24 cellular contexts compared by ENCODE assay signal in genomic region chr12:52798003-52798670, GRCh38. TPM values are rescaled to one million over a fixed set of nuclear protein-coding genes. Genes with fewer than 3 reads are reported as not detected.
DNase-seq lines count a peak whose midpoint lies in the region; ATAC-seq, FAIRE-seq and TF ChIP-seq lines count a peak whose summit lies in the region.
"Had no signal": no experiment of that assay in that cellular context is flagged by ENCODE, and none has a peak within 500 bp of the region (broad histone marks: within the 10 kb centered on the region; RNA-seq: fewer than 3 reads in every experiment).

No MANE protein-coding gene starts in this region.

- no peaks in the 10 kb centered on the region for H3K9me3 Mint-ChIP-seq in naive thymus-derived CD4-positive, alpha-beta T cell

- no peak for ATAC-seq in HG02938 (IDR thresholded peaks at IDR 0.05; ENCODE audit: unreplicated experiment)
- ATAC-seq in naive thymus-derived CD4-positive, alpha-beta T cell: no peak

- DNase-seq in ELR (ENCODE audit: low read depth) (peak; percentile 93), MG63 (peak; percentile 15), bronchial epithelial cell (ENCODE audit: low read depth) (peak; percentile 61), osteoblast (ENCODE audit: insufficient read length, low spot score, missing footprints) (peak; percentile 87), DMS79 (lab: John Stamatoyannopoulos, UW) (no peak), CD1c-positive myeloid dendritic cell (ENCODE audit: extremely low spot score) (no peak)
- no peak for DNase-seq in naive thymus-derived CD4-positive, alpha-beta T cell
- DNase-seq: activated CD4-positive, alpha-beta T cell treated with anti-CD3 and anti-CD28 coated beads for 4 hours; activated naive CD4-positive, alpha-beta T cell treated with Interleukin-2 at 50 U/mL for 16 hours; DMS 273 treated with DMSO at 0.1 percent for 48 hours; left lung; MM.1S; NCI-H2029 treated with DMSO at 0.1 percent for 48 hours; NCI-H510A treated with DMSO at 0.1 percent for 48 hours; occipital lobe; SJCRH30; T1000 had no signal

- no peaks in the 10 kb centered on the region for H3K27me3 ChIP-seq in MG63
- no peaks in the 10 kb centered on the region for H3K27me3 ChIP-seq in bronchial epithelial cell (ENCODE audit: control insufficient read depth, insufficient read depth, low read length)
- H3K27me3 ChIP-seq in osteoblast (ENCODE audit: insufficient read depth, low read length): no peaks in the 10 kb centered on the region
- no peaks in the 10 kb centered on the region for H3K27me3 ChIP-seq in naive thymus-derived CD4-positive, alpha-beta T cell (ENCODE audit: control insufficient read depth in 2 of 2, insufficient read depth in 2 of 2, low read length in 2 of 2)
- H3K27me3 ChIP-seq: SJCRH30 had no signal

- H3K4me2 ChIP-seq in osteoblast (ENCODE audit: insufficient read depth, low read length): no peak overlapping the region

- CTCF ChIA-PET in naive thymus-derived CD4-positive, alpha-beta T cell (lab: Charles Lee): interaction anchor here (1.4 kb wide), 1 partner anchor 82 kb away, joined by 3 read pairs; no protein-coding TSS in a partner anchor

- H3K27ac Mint-ChIP-seq in naive thymus-derived CD4-positive, alpha-beta T cell: peak overlapping the region in 1 of 9 donors; percentile 26
- H3K27ac Mint-ChIP-seq: brain had no signal

- peaks cover 0 to 9% (median 7%) of the 10 kb centered on the region in 7 donors for H3K4me1 Mint-ChIP-seq in naive thymus-derived CD4-positive, alpha-beta T cell
- H3K4me1 Mint-ChIP-seq: brain had no signal

- H3K4me1 ChIP-seq in osteoblast (ENCODE audit: insufficient read depth, low read length): peaks cover 11% of the 10 kb centered on the region
- no peaks in the 10 kb centered on the region for H3K4me1 ChIP-seq in naive thymus-derived CD4-positive, alpha-beta T cell (ENCODE audit: control insufficient read depth in 2 of 2, insufficient read depth in 2 of 2, low read length in 2 of 2)
- H3K4me1 ChIP-seq: SJCRH30 had no signal

- no peak overlapping the region for H2AFZ ChIP-seq in osteoblast (ENCODE audit: low read length)

- no peak for TF ChIP-seq CTCF in bronchial epithelial cell (IDR thresholded peaks at IDR 0.05; ENCODE audit: insufficient read depth, low read length, severe bottlenecking)
- no peak for TF ChIP-seq CTCF in osteoblast (IDR thresholded peaks at IDR 0.05; ENCODE audit: extremely low read depth, low read depth, low read length)

- H3K79me2 ChIP-seq in osteoblast (ENCODE audit: insufficient read depth, low read length): no peaks in the 10 kb centered on the region

- no peaks in the 10 kb centered on the region for H4K20me1 ChIP-seq in osteoblast (ENCODE audit: insufficient read depth, low read length)

- H3K27ac ChIP-seq in osteoblast (ENCODE audit: low read depth, low read length): peak overlapping the region; percentile 11
- H3K27ac ChIP-seq in naive thymus-derived CD4-positive, alpha-beta T cell (ENCODE audit: low read depth, low read length): no peak overlapping the region
- H3K27ac ChIP-seq: left lung, SJCRH30 had no signal

- intact Hi-C loops in naive thymus-derived CD4-positive, alpha-beta T cell (cut with micrococcal nuclease): no loop called here

- POLR2A ChIA-PET in naive thymus-derived CD4-positive, alpha-beta T cell (lab: Charles Lee): no interaction called here

- H3K36me3 Mint-ChIP-seq in naive thymus-derived CD4-positive, alpha-beta T cell: peaks cover 0 to 3% (median 0%) of the 10 kb centered on the region in 5 donors
- H3K36me3 Mint-ChIP-seq: brain had no signal

- peaks cover 0 to 6% (median 0%) of the 10 kb centered on the region in 5 donors for H3K27me3 Mint-ChIP-seq in naive thymus-derived CD4-positive, alpha-beta T cell

- H3K9me3 ChIP-seq in MG63 (no peaks in the 10 kb centered on the region), osteoblast (ENCODE audit: low read depth, low read length) (no peaks in the 10 kb centered on the region)
- no peaks in the 10 kb centered on the region for H3K9me3 ChIP-seq in naive thymus-derived CD4-positive, alpha-beta T cell (ENCODE audit: control insufficient read depth in 2 of 3, low read length in 3 of 3)
- H3K9me3 ChIP-seq: left lung, SJCRH30 had no signal

- H3K4me3 Mint-ChIP-seq in naive thymus-derived CD4-positive, alpha-beta T cell: no peak overlapping the region
- H3K4me3 Mint-ChIP-seq: brain had no signal

- H3K4me3 ChIP-seq in MG63 (no peak overlapping the region), bronchial epithelial cell (ENCODE audit: low read depth, low read length) (no peak overlapping the region), osteoblast (ENCODE audit: insufficient read depth, low read length) (no peak overlapping the region)
- no peak overlapping the region for H3K4me3 ChIP-seq in naive thymus-derived CD4-positive, alpha-beta T cell (ENCODE audit: low read length)
- H3K4me3 ChIP-seq: left lung, SJCRH30 had no signal

- FAIRE-seq in bronchial epithelial cell (lab: Jason Lieb, UNC): no peak
- FAIRE-seq: GM19239 had no signal

- H3K36me3 ChIP-seq in MG63 (no peaks in the 10 kb centered on the region), bronchial epithelial cell (ENCODE audit: control insufficient read depth, insufficient read depth, low read length) (no peaks in the 10 kb centered on the region), osteoblast (ENCODE audit: insufficient read depth, low read length) (no peaks in the 10 kb centered on the region)
- no peaks in the 10 kb centered on the region for H3K36me3 ChIP-seq in naive thymus-derived CD4-positive, alpha-beta T cell (ENCODE audit: control insufficient read depth in 2 of 3, insufficient read depth in 3 of 3, low read length in 3 of 3)
- H3K36me3 ChIP-seq: left lung, SJCRH30 had no signal

RNA-seq across cellular contexts. Expression of gene KRT3, which starts 2.2 kb away (rescaled TPM):
- total RNA-seq in MG63 (2014; rRNA removed; shearing (Covaris generic); ENCODE audit: low replicate concordance): not detected in 2 replicates
- total RNA-seq in bronchial epithelial cell (under 0.01 and 0.13 TPM in 2 replicates), osteoblast (not detected in 2 replicates)
- not detected for total RNA-seq in naive thymus-derived CD4-positive, alpha-beta T cell
- not detected for polyA plus RNA-seq in naive thymus-derived CD4-positive, alpha-beta T cell
- total RNA-seq: dermis microvascular lymphatic vessel endothelial cell, fibroblast of lung, HT-29, left lung, occipital lobe, SJCRH30 had no signal
- polyA plus RNA-seq: BJ, fibroblast of lung had no signal

RNA-seq across cellular contexts. Expression of gene KRT4, which starts 15.8 kb away (rescaled TPM):
- not detected in 2 replicates for total RNA-seq in MG63 (2014; rRNA removed; shearing (Covaris generic); ENCODE audit: low replicate concordance)
- 66.6 and 171 TPM in 2 replicates for total RNA-seq in bronchial epithelial cell
- not detected in 2 replicates for total RNA-seq in osteoblast
- total RNA-seq in naive thymus-derived CD4-positive, alpha-beta T cell: not detected
- not detected for polyA plus RNA-seq in naive thymus-derived CD4-positive, alpha-beta T cell
- total RNA-seq: dermis microvascular lymphatic vessel endothelial cell, HT-29, SJCRH30 had no signal

RNA-seq across cellular contexts. Expression of gene KRT76, which starts 21.0 kb away (rescaled TPM):
- total RNA-seq in MG63 (2014; rRNA removed; shearing (Covaris generic); ENCODE audit: low replicate concordance): not detected in 2 replicates
- total RNA-seq in bronchial epithelial cell (not detected in 2 replicates), osteoblast (not detected in 2 replicates)
- not detected for total RNA-seq in naive thymus-derived CD4-positive, alpha-beta T cell
- not detected for polyA plus RNA-seq in naive thymus-derived CD4-positive, alpha-beta T cell
- total RNA-seq: dermis microvascular lymphatic vessel endothelial cell, fibroblast of lung, HT-29, left lung, occipital lobe, SJCRH30 had no signal
- polyA plus RNA-seq: BJ, fibroblast of lung had no signal

RNA-seq across cellular contexts. Expression of gene KRT79, which starts 36.0 kb away (rescaled TPM):
- not detected in 2 replicates for total RNA-seq in MG63 (2014; rRNA removed; shearing (Covaris generic); ENCODE audit: low replicate concordance)
- total RNA-seq in bronchial epithelial cell (under 0.01 and 0.26 TPM in 2 replicates), osteoblast (not detected in 2 replicates)
- not detected for total RNA-seq in naive thymus-derived CD4-positive, alpha-beta T cell
- polyA plus RNA-seq in naive thymus-derived CD4-positive, alpha-beta T cell: not detected
- total RNA-seq: dermis microvascular lymphatic vessel endothelial cell, fibroblast of lung, HT-29, occipital lobe, SJCRH30 had no signal
- polyA plus RNA-seq: BJ, fibroblast of lung had no signal

RNA-seq across cellular contexts. Expression of gene KRT78, which starts 50.7 kb away (rescaled TPM):
- total RNA-seq in MG63 (2014; rRNA removed; shearing (Covaris generic); ENCODE audit: low replicate concordance): not detected in 2 replicates
- total RNA-seq in bronchial epithelial cell: 5.3 and 17.0 TPM in 2 replicates
- not detected in 2 replicates for total RNA-seq in osteoblast
- not detected for total RNA-seq in naive thymus-derived CD4-positive, alpha-beta T cell
- not detected for polyA plus RNA-seq in naive thymus-derived CD4-positive, alpha-beta T cell
- total RNA-seq: dermis microvascular lymphatic vessel endothelial cell, fibroblast of lung, HT-29, left lung, SJCRH30 had no signal
- polyA plus RNA-seq: BJ, fibroblast of lung had no signal

Comparison
In these comparisons a context has a peak if more than half of its experiments do, and no peak if none do; other contexts are left out.
1. DNase-seq: peak in ELR (single experiment), MG63 (single experiment), bronchial epithelial cell (single experiment) and osteoblast (single experiment); none in naive thymus-derived CD4-positive, alpha-beta T cell (0 of 9), DMS79 (single experiment) and CD1c-positive myeloid dendritic cell (single experiment).
2. RNA of gene KRT4, which starts 15.8 kb away (total RNA-seq): 66.6 to 171 TPM in bronchial epithelial cell; not detected in MG63, not detected in osteoblast and not detected in naive thymus-derived CD4-positive, alpha-beta T cell; every median in the first group is over 10 times any median in the second.